In genomic region chr6:7566031-7566556, GRCh38 we compare ENCODE assay signal across 22 cellular contexts. TPM values are rescaled to one million over a fixed set of nuclear protein-coding genes. Genes with fewer than 3 reads are reported as not detected.
DNase-seq lines count a peak whose midpoint lies in the region; ATAC-seq and TF ChIP-seq lines count a peak whose summit lies in the region.
"Had no signal": no experiment of that assay in that cellular context is flagged by ENCODE, and none has a peak within 500 bp of the region (broad histone marks: within the 10 kb centered on the region; RNA-seq: fewer than 3 reads in every experiment).

No MANE protein-coding gene starts in this region.

- H3K9me3 Mint-ChIP-seq in MCF 10A (ENCODE audit: unreplicated experiment): no peaks in the 10 kb centered on the region
- H3K9me3 Mint-ChIP-seq: GM23338 had no signal

- no peak overlapping the region for H3K27ac ChIP-seq in mammary epithelial cell (ENCODE audit: insufficient read depth, low read depth, low read length)
- no peak overlapping the region for H3K27ac ChIP-seq in spleen
- H3K27ac ChIP-seq: 22Rv1, C4-2B, Peyer's patch, SJSA1 had no signal

- H3K27ac Mint-ChIP-seq in MCF 10A (ENCODE audit: low read depth, unreplicated experiment): peak overlapping the region; percentile 49
- H3K27ac Mint-ChIP-seq: GM23338 had no signal

- 95% methylated on average over 4 of the region's 4 CpGs for WGBS in mammary epithelial cell (ENCODE audit: low coverage, missing lambda C conversion rate)
- WGBS in spleen, 5 donors: 82 to 96% (median 85%) methylated on average over 4 of the region's 4 CpGs

- POLR2A ChIA-PET in MCF 10A (lab: Yijun Ruan, JAX): interaction anchor here (1.1 to 5.6 kb wide), 10 partner anchors 9 to 741 kb away, joined by 3 to 25 read pairs (median 6); partner anchors contain the start of gene DSP

- no peaks in the 10 kb centered on the region for H3K27me3 Mint-ChIP-seq in MCF 10A (ENCODE audit: insufficient read depth, unreplicated experiment)

- CTCF ChIA-PET in MCF 10A (lab: Yijun Ruan, JAX) (no interaction called here), mammary epithelial cell (lab: Charles Lee; ENCODE audit: low non-redundant PET) (no interaction called here)

- TF ChIP-seq POLR2A in spleen (IDR thresholded peaks at IDR 0.05): no peak

- no peaks in the 10 kb centered on the region for H3K9me3 ChIP-seq in mammary epithelial cell (replicated peaks; ENCODE audit: insufficient read depth, low read length)
- no peaks in the 10 kb centered on the region for H3K9me3 ChIP-seq in spleen
- H3K9me3 ChIP-seq: Peyer's patch, SJSA1 had no signal

- no peak overlapping the region for H3K9ac ChIP-seq in mammary epithelial cell (ENCODE audit: insufficient read depth, low read length)

- H3K27me3 ChIP-seq in mammary epithelial cell (ENCODE audit: insufficient read depth, low read length) (no peaks in the 10 kb centered on the region), spleen (replicated peaks in 1 of 7) (peaks cover 0 to 19% (median 0%) of the 10 kb centered on the region in 7 donors)
- H3K27me3 ChIP-seq: Peyer's patch had no signal

- dilution Hi-C loops in mammary epithelial cell (cut with HindIII; ENCODE audit: low sequenced_read_pairs): loop anchor here (25.0 kb wide), 1 partner anchor 154 kb away; no protein-coding TSS in a partner anchor

- H3K4me3 Mint-ChIP-seq in MCF 10A (ENCODE audit: unreplicated experiment): no peak overlapping the region
- H3K4me3 Mint-ChIP-seq: GM23338 had no signal

- H3K4me1 Mint-ChIP-seq in MCF 10A (ENCODE audit: insufficient read depth, unreplicated experiment): peaks cover 9% of the 10 kb centered on the region
- H3K4me1 Mint-ChIP-seq: GM23338 had no signal

- H3K4me1 ChIP-seq in mammary epithelial cell (ENCODE audit: insufficient read depth, low read length): peaks cover 12% of the 10 kb centered on the region
- H3K4me1 ChIP-seq in spleen: no peaks in the 10 kb centered on the region
- H3K4me1 ChIP-seq: Peyer's patch, SJSA1 had no signal

- no peaks in the 10 kb centered on the region for H3K36me3 Mint-ChIP-seq in MCF 10A (ENCODE audit: insufficient read depth, unreplicated experiment)

- H3K36me3 ChIP-seq in mammary epithelial cell (ENCODE audit: insufficient read depth, low read length) (peaks cover 78% of the 10 kb centered on the region), spleen (peaks cover 0 to 57% (median 5%) of the 10 kb centered on the region in 6 donors)
- H3K36me3 ChIP-seq: SJSA1 had no signal

- H3K4me3 ChIP-seq in mammary epithelial cell (replicated peaks in 1 of 3; ENCODE audit: insufficient read depth in 1 of 3, low read depth in 2 of 3, low read length in 3 of 3) (no peak overlapping the region), fibroblast of the aortic adventitia (ENCODE audit: low read depth, low read length) (no peak overlapping the region), spleen (no peak overlapping the region)
- H3K4me3 ChIP-seq: GM12878, GM23338, Peyer's patch, SJSA1 had no signal

- BruUV-seq in MCF 10A (replicated peaks; lab: Mats Ljungman, UMichigan): no TSS peak
- no TSS peak for BruUV-seq in mammary epithelial cell (replicated peaks; lab: Mats Ljungman, UMichigan)

- DNase-seq in MCF 10A (ENCODE audit: unreplicated experiment) (no peak), mammary epithelial cell (no peak), amniotic epithelial cell (ENCODE audit: low read depth) (peak; percentile 30), fibroblast of the aortic adventitia (ENCODE audit: low read depth) (peak; percentile 19), left colon (no peak), cerebellum (ENCODE audit: low spot score) (no peak), AG08396 (ENCODE audit: low spot score) (no peak), spleen (no peak)
- DNase-seq: DMS 273 treated with DMSO at 0.1 percent for 48 hours; DND-41; HCEC 1CT; NCI-H1105; NCI-H1694; NCI-H2081 treated with DMSO at 0.1 percent for 48 hours; NCI-H748 treated with DMSO at 0.1 percent for 48 hours; NK-92 treated with Interleukin-12 subunit alpha and Interleukin-12 subunit beta, amount 100 ng/mL, for 24 hours; Peyer's patch had no signal

- ATAC-seq in left colon: no peak
- ATAC-seq: GM12878, GM23338 had no signal

- no peaks in the 10 kb centered on the region for H4K20me1 ChIP-seq in mammary epithelial cell (ENCODE audit: insufficient read depth, low read length)

- no peak for TF ChIP-seq CTCF in MCF 10A (IDR thresholded peaks at IDR 0.05; ENCODE audit: unreplicated experiment)
- no peak for TF ChIP-seq CTCF in mammary epithelial cell (conservative IDR thresholded peaks at IDR 0.05 in 1 of 2, IDR thresholded peaks at IDR 0.05 in 1 of 2; ENCODE audit: extremely low read depth in 1 of 2, insufficient read depth in 1 of 2, low read depth in 1 of 2, low read length in 2 of 2)
- TF ChIP-seq CTCF in fibroblast of the aortic adventitia (IDR thresholded peaks at IDR 0.05; ENCODE audit: insufficient read depth, low read length): no peak
- TF ChIP-seq CTCF in spleen (IDR thresholded peaks at IDR 0.05 in 8 of 11, conservative IDR thresholded peaks at IDR 0.05 in 3 of 11): no peak

- no peak overlapping the region for H2AFZ ChIP-seq in mammary epithelial cell (ENCODE audit: low read depth, low read length)
- H2AFZ ChIP-seq: GM23338 had no signal

- no peak overlapping the region for H3K4me2 ChIP-seq in mammary epithelial cell (ENCODE audit: insufficient read depth, low read depth, low read length)
- H3K4me2 ChIP-seq: GM23338 had no signal

- in situ Hi-C loops in mammary epithelial cell (cut with MboI; ENCODE audit: low sequenced_read_pairs in 2 of 2): loop anchor here in 1 of 2 donors (5.0 kb wide), 1 partner anchor 144 kb away; no protein-coding TSS in a partner anchor

- peaks cover 55% of the 10 kb centered on the region for H3K79me2 ChIP-seq in mammary epithelial cell (ENCODE audit: insufficient read depth, low read length)

- intact Hi-C loops in MCF 10A (cut with micrococcal nuclease): no loop called here
- intact Hi-C loops in mammary epithelial cell (cut with micrococcal nuclease): no loop called here
- intact Hi-C loops in left colon (cut with DNase I, micrococcal nuclease): no loop called here
- intact Hi-C loops in spleen (cut with DNase I; ENCODE audit: low total_unique reads): no loop called here

RNA-seq across cellular contexts. Expression of gene SNRNP48, which starts 23.9 kb away (rescaled TPM):
- total RNA-seq in MCF 10A (2022): 10.2 and 11.2 TPM in 2 replicates
- total RNA-seq in mammary epithelial cell: 10 to 100 TPM in 1 of 2 donors, 1 to 10 TPM in 1; 8.8 to 11.7 TPM
- 5.6 TPM for polyA plus RNA-seq in mammary epithelial cell
- 0.47 TPM for polyA minus RNA-seq in mammary epithelial cell
- total RNA-seq in fibroblast of the aortic adventitia (ENCODE audit: low replicate concordance): 15.3 and 15.6 TPM in 2 replicates
- total RNA-seq in left colon: 10 to 100 TPM; 11.1 to 11.6 TPM
- 21.5 TPM for total RNA-seq in cerebellum
- total RNA-seq in spleen: 10 to 100 TPM; 13.8 to 23.8 (median 14.9) TPM
- 1 to 10 TPM; 4.8 to 7.4 (median 5.7) TPM for polyA plus RNA-seq in spleen

RNA-seq across cellular contexts. Expression of gene DSP, which starts 24.6 kb away (rescaled TPM):
- total RNA-seq in MCF 10A (2022) (163 and 227 TPM in 2 replicates), mammary epithelial cell (100 to 1,000 TPM; 397 to 468 TPM), fibroblast of the aortic adventitia (ENCODE audit: low replicate concordance) (4.2 and 4.3 TPM in 2 replicates), left colon (100 to 1,000 TPM; 213 to 249 TPM), cerebellum (9.9 TPM), spleen (10 to 100 TPM; 10.0 to 27.6 (median 18.8) TPM)
- polyA plus RNA-seq in mammary epithelial cell (93.5 TPM), spleen (1 to 10 TPM in 2 of 3 donors, under 1 TPM in 1; 0.72 to 1.9 (median 1.8) TPM)
- 473 TPM for polyA minus RNA-seq in mammary epithelial cell

Comparison
In these comparisons a context has a peak if more than half of its experiments do, and no peak if none do; other contexts are left out.
1. DNase-seq: peak in amniotic epithelial cell (single experiment) and fibroblast of the aortic adventitia (single experiment); none in MCF 10A (single experiment), mammary epithelial cell (single experiment), left colon (0 of 2), cerebellum (single experiment), AG08396 (single experiment) and spleen (single experiment).